19 cellular contexts compared by ENCODE assay signal in genomic region chr1:186819563-186819962, GRCh38. TPM values are rescaled to one million over a fixed set of nuclear protein-coding genes. Genes with fewer than 3 reads are reported as not detected.
DNase-seq lines count a peak whose midpoint lies in the region; ATAC-seq, FAIRE-seq and TF ChIP-seq lines count a peak whose summit lies in the region.
"Had no signal": no experiment of that assay in that cellular context is flagged by ENCODE, and none has a peak within 500 bp of the region (broad histone marks: within the 10 kb centered on the region; RNA-seq: fewer than 3 reads in every experiment).

No MANE protein-coding gene starts in this region.

- DNase-seq in H54 (ENCODE audit: insufficient read length, low spot score) (no peak), left lung (no peak), DMS79 (lab: John Stamatoyannopoulos, UW) (no peak)
- DNase-seq in stimulated activated CD4-positive, alpha-beta T cell treated with anti-CD3 and anti-CD28 coated beads, Interleukin-4, amount 100 ng/mL, for 24 hours = no peak
- DNase-seq in activated naive CD4-positive, alpha-beta T cell treated with anti-CD3 and anti-CD28 coated beads for 36 hours = no peak
- DNase-seq in stimulated activated naive CD8-positive, alpha-beta T cell treated with anti-CD3 and anti-CD28 coated beads, Interleukin-15, amount 100 ng/mL, for 72 hours = no peak
- DNase-seq: activated T-cell treated with anti-CD3 and anti-CD28 coated beads, Interleukin-2, amount 50 U/mL, for 24 hours; CD4-positive, CD25-positive, alpha-beta regulatory T cell; hypothalamus; NCI-H1092 treated with DMSO at 0.1 percent for 48 hours; NCI-H526 treated with DMSO at 0.1 percent for 48 hours; SHP77; stimulated activated CD4-positive, alpha-beta T cell treated with anti-CD3 and anti-CD28 coated beads, Interleukin-2, amount 100 ng/mL, for 48 hours had no signal

- H3K9me3 ChIP-seq in left lung = no peaks in the 10 kb centered on the region

- FAIRE-seq in H54 (lab: Jason Lieb, UNC) = peak; percentile 53
- FAIRE-seq: endometrium had no signal

- ATAC-seq in GM18907 (IDR thresholded peaks at IDR 0.05; ENCODE audit: unreplicated experiment) = peak; percentile 72
- ATAC-seq in HG03342 (IDR thresholded peaks at IDR 0.05; ENCODE audit: unreplicated experiment) = peak; percentile 37
- ATAC-seq in left lung = peak; percentile 26
- no peak for ATAC-seq in stimulated activated naive CD8-positive, alpha-beta T cell treated with anti-CD3 and anti-CD28 coated beads, Interleukin-15, amount 100 ng/mL, for 72 hours

- H3K27ac ChIP-seq in left lung = no peak overlapping the region

- H3K4me3 Mint-ChIP-seq in activated naive CD4-positive, alpha-beta T cell treated with anti-CD3 and anti-CD28 coated beads for 36 hours = no peak overlapping the region
- H3K4me3 Mint-ChIP-seq in stimulated activated naive CD8-positive, alpha-beta T cell treated with anti-CD3 and anti-CD28 coated beads, Interleukin-15, amount 100 ng/mL, for 72 hours = no peak overlapping the region
- H3K4me3 Mint-ChIP-seq: activated T-cell treated with anti-CD3 and anti-CD28 coated beads, Interleukin-2, amount 50 U/mL, for 24 hours; CD4-positive, CD25-positive, alpha-beta regulatory T cell; memory B cell; stimulated activated naive CD8-positive, alpha-beta T cell treated with anti-CD3 and anti-CD28 coated beads, Interleukin-15, Interleukin-2, amounts not matched to agents 100 ng/mL and 50 ng/mL, for 24 hours had no signal

- H3K4me1 Mint-ChIP-seq in activated naive CD4-positive, alpha-beta T cell treated with anti-CD3 and anti-CD28 coated beads for 36 hours (ENCODE audit: low read depth) = no peaks in the 10 kb centered on the region
- no peaks in the 10 kb centered on the region for H3K4me1 Mint-ChIP-seq in stimulated activated naive CD8-positive, alpha-beta T cell treated with anti-CD3 and anti-CD28 coated beads, Interleukin-15, amount 100 ng/mL, for 72 hours
- H3K4me1 Mint-ChIP-seq: CD4-positive, CD25-positive, alpha-beta regulatory T cell; memory B cell had no signal

- H3K36me3 ChIP-seq in left lung = no peaks in the 10 kb centered on the region

- CTCF ChIA-PET in activated naive CD4-positive, alpha-beta T cell treated with anti-CD3 and anti-CD28 coated beads for 36 hours (lab: Charles Lee) = no interaction called here

- TF ChIP-seq POLR2A in H54 (IDR thresholded peaks at IDR 0.05; ENCODE audit: low read depth, low read length) = no peak

- no peak overlapping the region for H3K27ac Mint-ChIP-seq in activated naive CD4-positive, alpha-beta T cell treated with anti-CD3 and anti-CD28 coated beads for 36 hours
- H3K27ac Mint-ChIP-seq in stimulated activated naive CD8-positive, alpha-beta T cell treated with anti-CD3 and anti-CD28 coated beads, Interleukin-15, amount 100 ng/mL, for 72 hours = no peak overlapping the region
- H3K27ac Mint-ChIP-seq: activated T-cell treated with anti-CD3 and anti-CD28 coated beads, Interleukin-2, amount 50 U/mL, for 24 hours; CD4-positive, CD25-positive, alpha-beta regulatory T cell; memory B cell; progenitor cell of endocrine pancreas; stimulated activated naive CD8-positive, alpha-beta T cell treated with anti-CD3 and anti-CD28 coated beads, Interleukin-15, Interleukin-2, amounts not matched to agents 100 ng/mL and 50 ng/mL, for 24 hours had no signal

- no peaks in the 10 kb centered on the region for H3K9me3 Mint-ChIP-seq in activated naive CD4-positive, alpha-beta T cell treated with anti-CD3 and anti-CD28 coated beads for 36 hours
- H3K9me3 Mint-ChIP-seq in stimulated activated naive CD8-positive, alpha-beta T cell treated with anti-CD3 and anti-CD28 coated beads, Interleukin-15, amount 100 ng/mL, for 72 hours = no peaks in the 10 kb centered on the region
- H3K9me3 Mint-ChIP-seq: activated T-cell treated with anti-CD3 and anti-CD28 coated beads, Interleukin-2, amount 50 U/mL, for 24 hours; memory B cell; stimulated activated naive CD8-positive, alpha-beta T cell treated with anti-CD3 and anti-CD28 coated beads, Interleukin-15, Interleukin-2, amounts not matched to agents 100 ng/mL and 50 ng/mL, for 24 hours had no signal

- intact Hi-C loops in left lung (cut with DNase I) = no loop called here
- intact Hi-C loops in activated naive CD4-positive, alpha-beta T cell treated with anti-CD3 and anti-CD28 coated beads for 36 hours (cut with micrococcal nuclease) = no loop called here

- no peaks in the 10 kb centered on the region for H3K27me3 ChIP-seq in left lung

- H3K4me1 ChIP-seq in left lung = no peaks in the 10 kb centered on the region

- no peaks in the 10 kb centered on the region for H3K36me3 Mint-ChIP-seq in activated naive CD4-positive, alpha-beta T cell treated with anti-CD3 and anti-CD28 coated beads for 36 hours (ENCODE audit: low read depth)
- H3K36me3 Mint-ChIP-seq: CD4-positive, CD25-positive, alpha-beta regulatory T cell; memory B cell had no signal

- peaks cover 9% of the 10 kb centered on the region for H3K27me3 Mint-ChIP-seq in activated naive CD4-positive, alpha-beta T cell treated with anti-CD3 and anti-CD28 coated beads for 36 hours (ENCODE audit: low read depth)
- H3K27me3 Mint-ChIP-seq in stimulated activated naive CD8-positive, alpha-beta T cell treated with anti-CD3 and anti-CD28 coated beads, Interleukin-15, amount 100 ng/mL, for 72 hours = peaks cover 7% of the 10 kb centered on the region
- H3K27me3 Mint-ChIP-seq: CD4-positive, CD25-positive, alpha-beta regulatory T cell; progenitor cell of endocrine pancreas had no signal

- no peak for TF ChIP-seq CTCF in left lung (IDR thresholded peaks at IDR 0.05)

- no peak overlapping the region for H3K4me3 ChIP-seq in left lung

RNA-seq across cellular contexts. Expression of gene PLA2G4A, which starts 9.2 kb away (rescaled TPM):
- total RNA-seq in left lung = 10 to 100 TPM; 10.5 to 11.7 TPM
- total RNA-seq in activated naive CD4-positive, alpha-beta T cell treated with anti-CD3 and anti-CD28 coated beads for 36 hours = under 1 TPM; 0.12 to 0.26 TPM
- total RNA-seq: CD4-positive, CD25-positive, alpha-beta regulatory T cell had no signal

Comparison
In these comparisons a context has a peak if more than half of its experiments do, and no peak if none do; other contexts are left out.
1. RNA of gene PLA2G4A, which starts 9.2 kb away (total RNA-seq): 10.5 to 11.7 TPM in left lung; 0.12 to 0.26 TPM in activated naive CD4-positive, alpha-beta T cell treated with anti-CD3 and anti-CD28 coated beads for 36 hours; every median in the first group is over 4 times any median in the second.